ENCODE assay signal across 1 cellular context in genomic region chr20:5172167-5172586, GRCh38.
A peak's percentile ranks its signal among the peaks of the same experiment; 100 is the strongest.
TF ChIP-seq lines count a peak whose summit lies in the region.

No MANE protein-coding gene starts in this region.

TF ChIP-seq in GM12878, 131 proteins besides CTCF, POLR2A, EP300 and RAD21 (continued from another document and continues in another):
- TF ChIP-seq, protein P1, sequence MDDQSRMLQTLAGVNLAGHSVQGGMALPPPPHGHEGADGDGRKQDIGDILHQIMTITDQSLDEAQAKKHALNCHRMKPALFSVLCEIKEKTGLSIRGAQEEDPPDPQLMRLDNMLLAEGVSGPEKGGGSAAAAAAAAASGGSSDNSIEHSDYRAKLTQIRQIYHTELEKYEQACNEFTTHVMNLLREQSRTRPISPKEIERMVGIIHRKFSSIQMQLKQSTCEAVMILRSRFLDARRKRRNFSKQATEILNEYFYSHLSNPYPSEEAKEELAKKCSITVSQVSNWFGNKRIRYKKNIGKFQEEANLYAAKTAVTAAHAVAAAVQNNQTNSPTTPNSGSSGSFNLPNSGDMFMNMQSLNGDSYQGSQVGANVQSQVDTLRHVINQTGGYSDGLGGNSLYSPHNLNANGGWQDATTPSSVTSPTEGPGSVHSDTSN (IDR thresholded peaks at IDR 0.05; ENCODE audit: insufficient replicate concordance, low read depth, low read length), result peak; percentile 27
- TF ChIP-seq TARDBP (IDR thresholded peaks at IDR 0.05; ENCODE audit: borderline replicate concordance) (no peak), SMAD5 (IDR thresholded peaks at IDR 0.05; ENCODE audit: low read depth) (no peak), RFX5 (IDR thresholded peaks at IDR 0.05; ENCODE audit: low read depth, low read length) (no peak), SUZ12 (IDR thresholded peaks at IDR 0.05; ENCODE audit: unreplicated experiment) (no peak), MTA2 (IDR thresholded peaks at IDR 0.05; ENCODE audit: low read depth) (peak; percentile 75; the same call in 1 of the 2 replicates), ZNF274 (IDR thresholded peaks at IDR 0.05; ENCODE audit: insufficient read depth, insufficient read length) (no peak), IKZF2 (IDR thresholded peaks at IDR 0.05) (peak in 1 of 2 experiments; percentile 25; a peak in 2 of 4 replicates), IRF5 (IDR thresholded peaks at IDR 0.05; ENCODE audit: borderline replicate concordance) (no peak), STAT1 (conservative IDR thresholded peaks at IDR 0.05) (no peak), SMARCA5 (IDR thresholded peaks at IDR 0.05) (no peak), CREB1 (IDR thresholded peaks at IDR 0.05; ENCODE audit: low read depth) (peak; percentile 43; the same call in 1 of the 2 replicates), SRF (IDR thresholded peaks at IDR 0.05; ENCODE audit: low read depth in 2 of 2, low read length in 2 of 2) (no peak), POU2F2 (IDR thresholded peaks at IDR 0.05; ENCODE audit: borderline replicate concordance, low read depth, low read length) (no peak), JUNB (IDR thresholded peaks at IDR 0.05) (peak; percentile 50), IKZF1 (conservative IDR thresholded peaks at IDR 0.05) (peak; percentile 24; the same call in 1 of the 2 replicates), RCOR1 (conservative IDR thresholded peaks at IDR 0.05; ENCODE audit: low read depth, low read length) (no peak), RELA (IDR thresholded peaks at IDR 0.05; ENCODE audit: borderline replicate concordance, partially characterized antibody) (no peak), SREBF1 (IDR thresholded peaks at IDR 0.05; ENCODE audit: low read length) (no peak), WRNIP1 (IDR thresholded peaks at IDR 0.05; ENCODE audit: borderline replicate concordance, low read depth, low read length) (no peak), CHD4 (IDR thresholded peaks at IDR 0.05) (no peak), SPI1 (IDR thresholded peaks at IDR 0.05; ENCODE audit: borderline replicate concordance, insufficient read depth, low read depth, low read length) (peak; percentile 52; the same call in 1 of the 2 replicates), USF1 (IDR thresholded peaks at IDR 0.05; ENCODE audit: borderline replicate concordance, extremely low read length, insufficient read depth, low read depth, low read length) (no peak), ZNF592 (IDR thresholded peaks at IDR 0.05) (no peak), ASH2L (IDR thresholded peaks at IDR 0.05; ENCODE audit: borderline replicate concordance, low read depth) (no peak), EGR1 (IDR thresholded peaks at IDR 0.05; ENCODE audit: borderline replicate concordance in 1 of 2, low read depth in 2 of 2, low read length in 2 of 2) (no peak), BHLHE40 (IDR thresholded peaks at IDR 0.05; ENCODE audit: borderline replicate concordance in 1 of 2, low read depth in 2 of 2, low read length in 1 of 2) (peak in 1 of 2 experiments; percentile 27; a peak in 1 of 4 replicates), ATF3 (IDR thresholded peaks at IDR 0.05; ENCODE audit: borderline replicate concordance, extremely low read depth, low read depth, low read length) (no peak), NR2C1 (IDR thresholded peaks at IDR 0.05) (no peak), MXI1 (IDR thresholded peaks at IDR 0.05; ENCODE audit: low read depth, low read length) (no peak), TCF12 (IDR thresholded peaks at IDR 0.05; ENCODE audit: low read depth, low read length) (no peak), NBN (IDR thresholded peaks at IDR 0.05) (peak; percentile 54; the same call in 1 of the 2 replicates), KAT2A (conservative IDR thresholded peaks at IDR 0.05; ENCODE audit: control insufficient read depth, low read depth, low read length) (no peak), NFYA (IDR thresholded peaks at IDR 0.05; ENCODE audit: borderline replicate concordance, low read depth, low read length) (no peak), MEF2A (IDR thresholded peaks at IDR 0.05; ENCODE audit: insufficient read depth, low read depth, low read length) (no peak), SIX5 (IDR thresholded peaks at IDR 0.05; ENCODE audit: low read depth, low read length, severe bottlenecking) (no peak), MYC (IDR thresholded peaks at IDR 0.05; ENCODE audit: insufficient read depth, insufficient read length, insufficient replicate concordance, low read length, severe bottlenecking) (no peak), BRCA1 (IDR thresholded peaks at IDR 0.05; ENCODE audit: low read depth, low read length) (no peak), TCF3 (IDR thresholded peaks at IDR 0.05; ENCODE audit: borderline replicate concordance, insufficient read depth, low read depth, low read length) (no peak)
- TF ChIP-seq, protein P2, sequence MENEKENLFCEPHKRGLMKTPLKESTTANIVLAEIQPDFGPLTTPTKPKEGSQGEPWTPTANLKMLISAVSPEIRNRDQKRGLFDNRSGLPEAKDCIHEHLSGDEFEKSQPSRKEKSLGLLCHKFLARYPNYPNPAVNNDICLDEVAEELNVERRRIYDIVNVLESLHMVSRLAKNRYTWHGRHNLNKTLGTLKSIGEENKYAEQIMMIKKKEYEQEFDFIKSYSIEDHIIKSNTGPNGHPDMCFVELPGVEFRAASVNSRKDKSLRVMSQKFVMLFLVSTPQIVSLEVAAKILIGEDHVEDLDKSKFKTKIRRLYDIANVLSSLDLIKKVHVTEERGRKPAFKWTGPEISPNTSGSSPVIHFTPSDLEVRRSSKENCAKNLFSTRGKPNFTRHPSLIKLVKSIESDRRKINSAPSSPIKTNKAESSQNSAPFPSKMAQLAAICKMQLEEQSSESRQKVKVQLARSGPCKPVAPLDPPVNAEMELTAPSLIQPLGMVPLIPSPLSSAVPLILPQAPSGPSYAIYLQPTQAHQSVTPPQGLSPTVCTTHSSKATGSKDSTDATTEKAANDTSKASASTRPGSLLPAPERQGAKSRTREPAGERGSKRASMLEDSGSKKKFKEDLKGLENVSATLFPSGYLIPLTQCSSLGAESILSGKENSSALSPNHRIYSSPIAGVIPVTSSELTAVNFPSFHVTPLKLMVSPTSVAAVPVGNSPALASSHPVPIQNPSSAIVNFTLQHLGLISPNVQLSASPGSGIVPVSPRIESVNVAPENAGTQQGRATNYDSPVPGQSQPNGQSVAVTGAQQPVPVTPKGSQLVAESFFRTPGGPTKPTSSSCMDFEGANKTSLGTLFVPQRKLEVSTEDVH (IDR thresholded peaks at IDR 0.05; ENCODE audit: low read depth, partially characterized antibody), result no peak
- TF ChIP-seq, protein P3, sequence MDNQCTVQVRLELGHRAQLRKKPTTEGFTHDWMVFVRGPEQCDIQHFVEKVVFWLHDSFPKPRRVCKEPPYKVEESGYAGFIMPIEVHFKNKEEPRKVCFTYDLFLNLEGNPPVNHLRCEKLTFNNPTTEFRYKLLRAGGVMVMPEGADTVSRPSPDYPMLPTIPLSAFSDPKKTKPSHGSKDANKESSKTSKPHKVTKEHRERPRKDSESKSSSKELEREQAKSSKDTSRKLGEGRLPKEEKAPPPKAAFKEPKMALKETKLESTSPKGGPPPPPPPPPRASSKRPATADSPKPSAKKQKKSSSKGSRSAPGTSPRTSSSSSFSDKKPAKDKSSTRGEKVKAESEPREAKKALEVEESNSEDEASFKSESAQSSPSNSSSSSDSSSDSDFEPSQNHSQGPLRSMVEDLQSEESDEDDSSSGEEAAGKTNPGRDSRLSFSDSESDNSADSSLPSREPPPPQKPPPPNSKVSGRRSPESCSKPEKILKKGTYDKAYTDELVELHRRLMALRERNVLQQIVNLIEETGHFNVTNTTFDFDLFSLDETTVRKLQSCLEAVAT (IDR thresholded peaks at IDR 0.05), result 0 out of 2 replicates have a peak, but pooled peaks have one; percentile 23
- TF ChIP-seq, protein P4, sequence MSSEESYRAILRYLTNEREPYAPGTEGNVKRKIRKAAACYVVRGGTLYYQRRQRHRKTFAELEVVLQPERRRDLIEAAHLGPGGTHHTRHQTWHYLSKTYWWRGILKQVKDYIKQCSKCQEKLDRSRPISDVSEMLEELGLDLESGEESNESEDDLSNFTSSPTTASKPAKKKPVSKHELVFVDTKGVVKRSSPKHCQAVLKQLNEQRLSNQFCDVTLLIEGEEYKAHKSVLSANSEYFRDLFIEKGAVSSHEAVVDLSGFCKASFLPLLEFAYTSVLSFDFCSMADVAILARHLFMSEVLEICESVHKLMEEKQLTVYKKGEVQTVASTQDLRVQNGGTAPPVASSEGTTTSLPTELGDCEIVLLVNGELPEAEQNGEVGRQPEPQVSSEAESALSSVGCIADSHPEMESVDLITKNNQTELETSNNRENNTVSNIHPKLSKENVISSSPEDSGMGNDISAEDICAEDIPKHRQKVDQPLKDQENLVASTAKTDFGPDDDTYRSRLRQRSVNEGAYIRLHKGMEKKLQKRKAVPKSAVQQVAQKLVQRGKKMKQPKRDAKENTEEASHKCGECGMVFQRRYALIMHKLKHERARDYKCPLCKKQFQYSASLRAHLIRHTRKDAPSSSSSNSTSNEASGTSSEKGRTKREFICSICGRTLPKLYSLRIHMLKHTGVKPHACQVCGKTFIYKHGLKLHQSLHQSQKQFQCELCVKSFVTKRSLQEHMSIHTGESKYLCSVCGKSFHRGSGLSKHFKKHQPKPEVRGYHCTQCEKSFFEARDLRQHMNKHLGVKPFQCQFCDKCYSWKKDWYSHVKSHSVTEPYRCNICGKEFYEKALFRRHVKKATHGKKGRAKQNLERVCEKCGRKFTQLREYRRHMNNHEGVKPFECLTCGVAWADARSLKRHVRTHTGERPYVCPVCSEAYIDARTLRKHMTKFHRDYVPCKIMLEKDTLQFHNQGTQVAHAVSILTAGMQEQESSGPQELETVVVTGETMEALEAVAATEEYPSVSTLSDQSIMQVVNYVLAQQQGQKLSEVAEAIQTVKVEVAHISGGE (CRISPR knock-in tag; IDR thresholded peaks at IDR 0.05), result no peak
- TF ChIP-seq, protein P5, sequence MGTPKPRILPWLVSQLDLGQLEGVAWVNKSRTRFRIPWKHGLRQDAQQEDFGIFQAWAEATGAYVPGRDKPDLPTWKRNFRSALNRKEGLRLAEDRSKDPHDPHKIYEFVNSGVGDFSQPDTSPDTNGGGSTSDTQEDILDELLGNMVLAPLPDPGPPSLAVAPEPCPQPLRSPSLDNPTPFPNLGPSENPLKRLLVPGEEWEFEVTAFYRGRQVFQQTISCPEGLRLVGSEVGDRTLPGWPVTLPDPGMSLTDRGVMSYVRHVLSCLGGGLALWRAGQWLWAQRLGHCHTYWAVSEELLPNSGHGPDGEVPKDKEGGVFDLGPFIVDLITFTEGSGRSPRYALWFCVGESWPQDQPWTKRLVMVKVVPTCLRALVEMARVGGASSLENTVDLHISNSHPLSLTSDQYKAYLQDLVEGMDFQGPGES (IDR thresholded peaks at IDR 0.05), result no peak
- TF ChIP-seq, protein P6, sequence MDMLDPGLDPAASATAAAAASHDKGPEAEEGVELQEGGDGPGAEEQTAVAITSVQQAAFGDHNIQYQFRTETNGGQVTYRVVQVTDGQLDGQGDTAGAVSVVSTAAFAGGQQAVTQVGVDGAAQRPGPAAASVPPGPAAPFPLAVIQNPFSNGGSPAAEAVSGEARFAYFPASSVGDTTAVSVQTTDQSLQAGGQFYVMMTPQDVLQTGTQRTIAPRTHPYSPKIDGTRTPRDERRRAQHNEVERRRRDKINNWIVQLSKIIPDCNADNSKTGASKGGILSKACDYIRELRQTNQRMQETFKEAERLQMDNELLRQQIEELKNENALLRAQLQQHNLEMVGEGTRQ (IDR thresholded peaks at IDR 0.05; ENCODE audit: borderline replicate concordance, low read depth, low read length), result no peak
